Comparison of ENCODE assay signal across 17 cellular contexts in the genomic region with DNA sequence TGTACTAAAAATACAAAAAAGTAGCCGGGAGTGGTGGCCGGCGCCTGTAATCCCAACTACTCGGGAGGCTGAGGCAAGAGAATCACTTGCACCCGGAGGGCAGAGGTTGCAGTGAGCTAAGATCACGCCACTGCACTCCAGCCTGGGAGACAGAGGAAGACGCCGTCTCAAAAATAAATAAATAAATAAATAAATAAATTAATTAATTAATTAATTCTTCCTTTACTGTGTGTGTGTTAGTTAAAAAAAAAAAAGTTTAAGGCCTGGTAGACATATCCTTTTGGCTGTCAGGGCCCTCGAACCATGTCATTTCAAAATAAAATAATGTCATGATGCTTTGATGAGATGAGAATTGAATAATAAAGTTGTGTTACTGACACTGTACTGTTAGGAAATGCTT.
DNase-seq lines count a peak whose midpoint lies in the region; ATAC-seq and TF ChIP-seq lines count a peak whose summit lies in the region.
"Had no signal": no experiment of that assay in that cellular context is flagged by ENCODE, and none has a peak within 500 bp of the region (broad histone marks: within the 10 kb centered on the region; RNA-seq: fewer than 3 reads in every experiment).

No MANE protein-coding gene starts in this region.

- ATAC-seq in GM19397 (IDR thresholded peaks at IDR 0.05; ENCODE audit: unreplicated experiment) = no peak
- ATAC-seq in activated naive CD4-positive, alpha-beta T cell treated with anti-CD3 and anti-CD28 coated beads, Interleukin-2, amount 50 U/mL, for 72 hours = no peak

- H3K27me3 Mint-ChIP-seq in brain (peaks cover 72% of the 10 kb centered on the region), progenitor cell of endocrine pancreas (peaks cover 37% of the 10 kb centered on the region), osteocyte (ENCODE audit: unreplicated experiment) (peaks cover 52% of the 10 kb centered on the region)

- H3K9me3 Mint-ChIP-seq in brain (peaks cover 3 to 32% (median 12%) of the 10 kb centered on the region in 5 experiments), progenitor cell of endocrine pancreas (ENCODE audit: low read depth) (no peaks in the 10 kb centered on the region), osteocyte (ENCODE audit: unreplicated experiment) (peaks cover 9% of the 10 kb centered on the region)
- H3K9me3 Mint-ChIP-seq in activated naive CD4-positive, alpha-beta T cell treated with anti-CD3 and anti-CD28 coated beads, Interleukin-2, amount 50 U/mL, for 72 hours = no peaks in the 10 kb centered on the region

- no peak overlapping the region for H3K27ac Mint-ChIP-seq in brain
- no peak overlapping the region for H3K27ac Mint-ChIP-seq in progenitor cell of endocrine pancreas
- no peak overlapping the region for H3K27ac Mint-ChIP-seq in osteocyte (ENCODE audit: unreplicated experiment)
- no peak overlapping the region for H3K27ac Mint-ChIP-seq in activated naive CD4-positive, alpha-beta T cell treated with anti-CD3 and anti-CD28 coated beads, Interleukin-2, amount 50 U/mL, for 72 hours
- H3K27ac Mint-ChIP-seq: memory B cell had no signal

- H3K36me3 ChIP-seq in H7 (replicated peaks; ENCODE audit: control insufficient read depth, insufficient read depth, low read length) = no peaks in the 10 kb centered on the region

- peaks cover 8% of the 10 kb centered on the region for H3K27me3 ChIP-seq in H7 (ENCODE audit: control insufficient read depth, insufficient read depth, low read length)

- H3K4me3 ChIP-seq in H7 (ENCODE audit: insufficient read depth, low read depth, low read length) (peak overlapping the region; percentile 54), iPS-11a (ENCODE audit: low read depth, low read length) (peak overlapping the region; percentile 35)

- H3K36me3 Mint-ChIP-seq in brain (peaks cover 3% of the 10 kb centered on the region), progenitor cell of endocrine pancreas (ENCODE audit: insufficient read depth) (no peaks in the 10 kb centered on the region), osteocyte (ENCODE audit: unreplicated experiment) (peaks cover 4% of the 10 kb centered on the region)
- H3K36me3 Mint-ChIP-seq in activated naive CD4-positive, alpha-beta T cell treated with anti-CD3 and anti-CD28 coated beads, Interleukin-2, amount 50 U/mL, for 72 hours = no peaks in the 10 kb centered on the region
- H3K36me3 Mint-ChIP-seq: memory B cell had no signal

- DNase-seq in H7 = no peak
- no peak for DNase-seq in progenitor cell of endocrine pancreas (ENCODE audit: low spot score, unreplicated experiment)
- no peak for DNase-seq in osteocyte (ENCODE audit: extremely low spot score, unreplicated experiment)
- no peak for DNase-seq in kidney glomerular epithelial cell (lab: John Stamatoyannopoulos, UW)
- no peak for DNase-seq in activated naive CD4-positive, alpha-beta T cell treated with anti-CD3 and anti-CD28 coated beads, Interleukin-2, amount 50 U/mL, for 72 hours (ENCODE audit: low spot score in 2 of 2)
- DNase-seq: activated CD4-positive, alpha-beta T cell treated with anti-CD3 and anti-CD28 coated beads, Interleukin-2, amount 50 U/mL, for 1 hour; Caco-2; Karpas-422; NCI-H1105; NCI-H2081 treated with DMSO at 0.1 percent for 48 hours; NCI-H510A; stimulated activated naive CD4-positive, alpha-beta T cell; SW 1271 had no signal

- H3K4me1 Mint-ChIP-seq in brain (no peaks in the 10 kb centered on the region), progenitor cell of endocrine pancreas (ENCODE audit: low read depth) (peaks cover 4% of the 10 kb centered on the region), osteocyte (ENCODE audit: unreplicated experiment) (peaks cover 10% of the 10 kb centered on the region)
- H3K4me1 Mint-ChIP-seq: memory B cell had no signal

- TF ChIP-seq CTCF in brain (conservative IDR thresholded peaks at IDR 0.05) (no peak), progenitor cell of endocrine pancreas (IDR thresholded peaks at IDR 0.05; ENCODE audit: unreplicated experiment) (no peak), osteocyte (IDR thresholded peaks at IDR 0.05) (no peak)

- H3K4me3 Mint-ChIP-seq in brain = peak overlapping the region; percentile 63 to 70 (median 68)
- H3K4me3 Mint-ChIP-seq in progenitor cell of endocrine pancreas (ENCODE audit: low read depth) = peak overlapping the region; percentile 29
- no peak overlapping the region for H3K4me3 Mint-ChIP-seq in osteocyte (ENCODE audit: unreplicated experiment)
- H3K4me3 Mint-ChIP-seq: memory B cell had no signal
